ENCODE assay signal across 8 cellular contexts in the genomic region with DNA sequence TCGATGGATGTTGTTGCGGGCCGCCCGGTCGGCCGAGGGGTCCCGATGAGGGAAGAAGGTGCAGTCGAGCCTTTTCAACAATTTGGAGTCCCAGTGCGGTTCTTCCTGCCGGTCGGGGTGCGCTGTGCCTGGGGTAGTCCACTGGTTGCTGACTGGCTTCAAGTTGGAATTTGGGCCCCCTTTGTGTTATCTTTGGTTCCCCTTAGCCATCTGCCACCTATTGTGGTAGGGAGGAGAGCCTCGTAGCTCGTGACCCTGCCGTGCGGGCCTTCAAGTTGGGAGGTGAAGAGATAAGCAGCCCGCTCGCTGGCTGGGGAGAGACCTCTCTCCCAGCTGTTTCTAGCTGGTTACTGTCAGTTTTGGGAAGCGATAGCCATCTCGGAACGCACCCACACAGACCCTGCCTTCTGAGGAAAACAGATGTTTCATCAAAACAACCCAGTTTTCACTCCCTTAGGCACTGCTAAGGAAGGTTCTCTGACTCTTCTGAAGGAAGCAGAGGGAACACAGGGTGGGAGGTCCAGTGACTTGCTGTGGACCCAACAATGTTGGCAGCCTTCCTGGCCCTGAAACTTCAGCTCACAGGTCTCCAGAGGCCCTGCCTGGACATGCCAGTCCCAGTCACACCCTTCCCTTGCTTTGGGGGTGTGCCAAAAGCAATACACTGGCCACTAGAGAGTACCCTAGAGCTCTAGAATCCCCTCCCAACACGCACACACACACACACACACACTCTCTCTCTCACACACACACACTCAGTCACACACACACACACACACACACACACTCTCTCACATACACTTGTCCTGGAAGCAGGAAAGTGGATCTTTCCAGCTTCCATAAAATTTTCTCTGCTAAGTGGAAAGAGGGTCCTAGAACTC. TPM values are rescaled to one million over a fixed set of nuclear protein-coding genes. Genes with fewer than 3 reads are reported as not detected.
DNase-seq lines count a peak whose midpoint lies in the region; ATAC-seq, FAIRE-seq and TF ChIP-seq lines count a peak whose summit lies in the region.

No MANE protein-coding gene starts in this region.

- H3F3A ChIP-seq in neural cell (ENCODE audit: insufficient read depth, low read length, poor library complexity, severe bottlenecking): no peaks in the 10 kb centered on the region

- H3K36me3 ChIP-seq in neural cell (ENCODE audit: insufficient read depth, low read length): no peaks in the 10 kb centered on the region

- H3K27ac Mint-ChIP-seq in activated naive CD4-positive, alpha-beta T cell treated with anti-CD3 and anti-CD28 coated beads, Interleukin-2, amount 50 U/mL, for 24 hours: peak overlapping the region; percentile 96

- peak overlapping the region; percentile 62 for H3K4me2 ChIP-seq in neural cell (ENCODE audit: low read length)

- no peaks in the 10 kb centered on the region for H3K9me3 ChIP-seq in neural cell (ENCODE audit: low read length)

- peaks cover 20% of the 10 kb centered on the region for H3K79me2 ChIP-seq in neural cell (replicated peaks; ENCODE audit: insufficient read depth, low read length)

- FAIRE-seq in frontal cortex (lab: Jason Lieb, UNC): no peak

- peaks cover 53% of the 10 kb centered on the region for H3K4me1 Mint-ChIP-seq in activated naive CD4-positive, alpha-beta T cell treated with anti-CD3 and anti-CD28 coated beads, Interleukin-2, amount 50 U/mL, for 24 hours

- peak overlapping the region; percentile 76 for H3K27ac ChIP-seq in neural cell (ENCODE audit: low read length)

- TF ChIP-seq CTCF in neural cell (IDR thresholded peaks at IDR 0.05; ENCODE audit: poor library complexity, severe bottlenecking) (no peak), omental fat pad (IDR thresholded peaks at IDR 0.05) (no peak)

- ATAC-seq in HG03457 (IDR thresholded peaks at IDR 0.05; ENCODE audit: unreplicated experiment): no peak
- no peak for ATAC-seq in omental fat pad (ENCODE audit: low FRiP score)

- no peak for TF ChIP-seq EP300 in neural cell (conservative IDR thresholded peaks at IDR 0.05; ENCODE audit: poor library complexity, severe bottlenecking)

- no peaks in the 10 kb centered on the region for H3K9me2 ChIP-seq in neural cell (ENCODE audit: insufficient read depth, low read length)

- H3K9ac ChIP-seq in neural cell (ENCODE audit: low read length): peak overlapping the region; percentile 95

- TF ChIP-seq POLR2A in GM19099 (IDR thresholded peaks at IDR 0.05; ENCODE audit: extremely low read depth, insufficient read length, low read depth): peak; percentile 47

- H3K27me3 ChIP-seq in neural cell (ENCODE audit: insufficient read depth, low read depth, low read length): no peaks in the 10 kb centered on the region

- DNase-seq in Ammon's horn (ENCODE audit: low spot score): peak; percentile 87
- DNase-seq in NOMO-1 treated with DMSO at 0.1 percent for 48 hours (lab: John Stamatoyannopoulos, UW; ENCODE audit: unreplicated experiment): peak; percentile 17
- peak; percentile 70 to 74 for DNase-seq in frontal cortex (ENCODE audit: low spot score in 2 of 2)
- no peak for DNase-seq in omental fat pad (ENCODE audit: low spot score)

- H3K4me3 Mint-ChIP-seq in activated naive CD4-positive, alpha-beta T cell treated with anti-CD3 and anti-CD28 coated beads, Interleukin-2, amount 50 U/mL, for 24 hours: peak overlapping the region; percentile 97

- peaks cover 30% of the 10 kb centered on the region for H3K36me3 Mint-ChIP-seq in activated naive CD4-positive, alpha-beta T cell treated with anti-CD3 and anti-CD28 coated beads, Interleukin-2, amount 50 U/mL, for 24 hours

- TF ChIP-seq RAD21 in neural cell (conservative IDR thresholded peaks at IDR 0.05): no peak

- H3K27me3 Mint-ChIP-seq in activated naive CD4-positive, alpha-beta T cell treated with anti-CD3 and anti-CD28 coated beads, Interleukin-2, amount 50 U/mL, for 24 hours: no peaks in the 10 kb centered on the region

- H3K9me3 Mint-ChIP-seq in activated naive CD4-positive, alpha-beta T cell treated with anti-CD3 and anti-CD28 coated beads, Interleukin-2, amount 50 U/mL, for 24 hours: no peaks in the 10 kb centered on the region

- no peaks in the 10 kb centered on the region for H4K20me1 ChIP-seq in neural cell (ENCODE audit: insufficient read depth)

- H2AFZ ChIP-seq in neural cell (ENCODE audit: low read depth, low read length): peak overlapping the region; percentile 57

- peak overlapping the region; percentile 98 for H3K4me3 ChIP-seq in neural cell (ENCODE audit: low read length)

TF ChIP-seq in neural cell, 6 proteins besides CTCF, POLR2A, EP300 and RAD21:
- TF ChIP-seq EZH2 (IDR thresholded peaks at IDR 0.05; ENCODE audit: borderline replicate concordance, insufficient read depth, low read length, poor library complexity, severe bottlenecking): no peak

RNA-seq across cellular contexts. Expression of a gene that starts 1.0 kb away (rescaled TPM):
- total RNA-seq in frontal cortex (5.3 TPM), omental fat pad (100 to 1,000 TPM in 3 of 4 donors, 10 to 100 TPM in 1; 76.3 to 654 (median 238) TPM)
- 2.4 and 4.1 TPM in 2 replicates for polyA plus RNA-seq in neural cell
- 7.8 and 9.0 TPM in 2 replicates for polyA minus RNA-seq in neural cell

RNA-seq across cellular contexts. Expression of a gene that starts 44.6 kb away (rescaled TPM):
- 1.6 TPM for total RNA-seq in frontal cortex
- polyA plus RNA-seq in neural cell: not detected in 2 replicates
- not detected in 2 replicates for polyA minus RNA-seq in neural cell
- 100 to 1,000 TPM in 2 of 4 donors, 10 to 100 TPM in 2; 50.6 to 179 (median 90.4) TPM for total RNA-seq in omental fat pad

Comparison
In these comparisons a context has a peak if more than half of its experiments do, and no peak if none do; other contexts are left out.
1. RNA of a gene that starts 1.0 kb away (total RNA-seq): 76.3 to 654 TPM in omental fat pad; 5.3 TPM in frontal cortex (single experiment); every median in the first group is over 10 times any median in the second.
2. RNA of a gene that starts 44.6 kb away (total RNA-seq): 50.6 to 179 TPM in omental fat pad; 1.6 TPM in frontal cortex (single experiment); every median in the first group is over 10 times any median in the second.